Comparison of ENCODE assay signal across 10 cellular contexts in genomic region chr3:57165637-57166036, GRCh38. TPM values are rescaled to one million over a fixed set of nuclear protein-coding genes. Genes with fewer than 3 reads are reported as not detected.
DNase-seq lines count a peak whose midpoint lies in the region; ATAC-seq and TF ChIP-seq lines count a peak whose summit lies in the region.
"Had no signal": no experiment of that assay in that cellular context is flagged by ENCODE, and none has a peak within 500 bp of the region (broad histone marks: within the 10 kb centered on the region; RNA-seq: fewer than 3 reads in every experiment).

No MANE protein-coding gene starts in this region.

- intact Hi-C loops in activated CD4-positive, alpha-beta T cell treated with anti-CD3 and anti-CD28 coated beads for 36 hours (cut with DNase I, micrococcal nuclease), result loop anchor here in 1 of 2 experiments (1.0 to 10.0 kb wide), 3 partner anchors 62 to 432 kb away; partner anchors contain the start of genes APPL1, ARF4 and PDE12

- peaks cover 11% of the 10 kb centered on the region for H3K4me1 Mint-ChIP-seq in activated CD4-positive, alpha-beta T cell treated with anti-CD3 and anti-CD28 coated beads for 36 hours

- H3K4me3 ChIP-seq in HUES6 (ENCODE audit: low read depth, low read length) (peak overlapping the region; percentile 12; the same call in 1 of the 2 replicates), coronary artery (peak overlapping the region; percentile 98), retinal pigment epithelial cell (ENCODE audit: low read length) (peak overlapping the region; percentile 4)

- H3K9ac ChIP-seq in HUES6 (ENCODE audit: low read length), result no peak overlapping the region

- H3K36me3 ChIP-seq in HUES6 (ENCODE audit: control insufficient read depth, insufficient read depth, low read length), result peaks cover 4% of the 10 kb centered on the region; the same call in 1 of the 2 replicates
- H3K36me3 ChIP-seq: vagina had no signal

- peaks cover 9% of the 10 kb centered on the region; the same call in 1 of the 2 replicates for H3K27me3 ChIP-seq in HUES6 (ENCODE audit: control insufficient read depth, insufficient read depth, low read length)
- H3K27me3 ChIP-seq: vagina had no signal

- no peak for ATAC-seq in activated CD4-positive, alpha-beta T cell treated with anti-CD3 and anti-CD28 coated beads for 36 hours

- H3K27ac Mint-ChIP-seq in activated CD4-positive, alpha-beta T cell treated with anti-CD3 and anti-CD28 coated beads for 36 hours, result no peak overlapping the region

- no peaks in the 10 kb centered on the region for H3K9me3 ChIP-seq in HUES6 (ENCODE audit: control insufficient read depth, insufficient read depth, low read depth, low read length)
- H3K9me3 ChIP-seq: SK-N-SH, vagina had no signal

- no peak for DNase-seq in activated CD4-positive, alpha-beta T cell treated with anti-CD3 and anti-CD28 coated beads for 36 hours
- DNase-seq in activated CD4-positive, alpha-beta T cell treated with anti-CD3 and anti-CD28 coated beads for 1 hour, result no peak
- DNase-seq in coronary artery (ENCODE audit: low spot score) (no peak), retinal pigment epithelial cell (ENCODE audit: low read depth) (no peak), epidermal melanocyte (ENCODE audit: insufficient read length, low spot score) (no peak), SW 1271 (lab: John Stamatoyannopoulos, UW) (no peak), cerebellar nuclear complex (lab: John Stamatoyannopoulos, UW) (no peak)

- CTCF ChIA-PET in activated CD4-positive, alpha-beta T cell treated with anti-CD3 and anti-CD28 coated beads for 36 hours (lab: Charles Lee), result interaction anchor here (1.1 to 1.6 kb wide), 2 partner anchors 9 kb away, joined by 5 to 6 read pairs; no protein-coding TSS in a partner anchor

- peak overlapping the region; percentile 21 for H3K4me3 Mint-ChIP-seq in activated CD4-positive, alpha-beta T cell treated with anti-CD3 and anti-CD28 coated beads for 36 hours

- H3K27me3 Mint-ChIP-seq in activated CD4-positive, alpha-beta T cell treated with anti-CD3 and anti-CD28 coated beads for 36 hours, result peaks cover 61% of the 10 kb centered on the region

- no peak overlapping the region for H3K27ac ChIP-seq in HUES6 (ENCODE audit: low read depth, low read length)
- no peak overlapping the region for H3K27ac ChIP-seq in coronary artery

- POLR2A ChIA-PET in activated CD4-positive, alpha-beta T cell treated with anti-CD3 and anti-CD28 coated beads for 36 hours (lab: Charles Lee), result no interaction called here

- H3K4me1 ChIP-seq in HUES6 (ENCODE audit: control insufficient read depth, insufficient read depth, low read length), result peaks cover 60% of the 10 kb centered on the region

- H3K9me3 Mint-ChIP-seq in activated CD4-positive, alpha-beta T cell treated with anti-CD3 and anti-CD28 coated beads for 36 hours (ENCODE audit: low read depth), result no peaks in the 10 kb centered on the region

- TF ChIP-seq CTCF in coronary artery (IDR thresholded peaks at IDR 0.05), result no peak
- no peak for TF ChIP-seq CTCF in retinal pigment epithelial cell (conservative IDR thresholded peaks at IDR 0.05; ENCODE audit: low read depth, low read length)

- no peaks in the 10 kb centered on the region for H3K36me3 Mint-ChIP-seq in activated CD4-positive, alpha-beta T cell treated with anti-CD3 and anti-CD28 coated beads for 36 hours (ENCODE audit: low read depth)

RNA-seq across cellular contexts. Expression of gene IL17RD, which starts 0.5 kb away (rescaled TPM):
- under 1 TPM; 0.05 to 0.18 TPM for total RNA-seq in activated CD4-positive, alpha-beta T cell treated with anti-CD3 and anti-CD28 coated beads for 36 hours

RNA-seq across cellular contexts. Expression of gene HESX1, which starts 34.1 kb away (rescaled TPM):
- 1 to 10 TPM in 1 of 2 experiments, under 1 TPM in 1; 0.79 to 1.1 TPM for total RNA-seq in activated CD4-positive, alpha-beta T cell treated with anti-CD3 and anti-CD28 coated beads for 36 hours
- total RNA-seq: vagina had no signal

Comparison
In these comparisons a context has a peak if more than half of its experiments do, and no peak if none do; other contexts are left out.
1. H3K4me3 ChIP-seq: peak in every context shown above with its lines; median percentile 98 in coronary artery; 12 in HUES6; 4 in retinal pigment epithelial cell.